In genomic region chr14:76926521-76927251, GRCh38 we compare ENCODE assay signal across 8 cellular contexts.
DNase-seq lines count a peak whose midpoint lies in the region; ATAC-seq and TF ChIP-seq lines count a peak whose summit lies in the region.

No MANE protein-coding gene starts in this region.

- ATAC-seq in GM19324 (IDR thresholded peaks at IDR 0.05; ENCODE audit: low FRiP score, unreplicated experiment) (no peak), GM21360 (IDR thresholded peaks at IDR 0.05; ENCODE audit: unreplicated experiment) (no peak)

- peaks cover 0 to 62% of the 10 kb centered on the region in 2 donors for H3K4me1 ChIP-seq in right atrium auricular region

- peak; percentile 35 for DNase-seq in activated CD4-positive, CD25-positive, alpha-beta regulatory T cell treated with anti-CD3 and anti-CD28 coated beads, Interleukin-2, amount 50 U/mL, for 16 hours (ENCODE audit: low read depth, low spot score)
- DNase-seq in activated CD4-positive, CD25-positive, alpha-beta regulatory T cell treated with anti-CD3 and anti-CD28 coated beads, Interleukin-2, amount 50 U/mL, for 72 hours: no peak
- DNase-seq in NCI-H1694 treated with DMSO at 0.1 percent for 48 hours (lab: John Stamatoyannopoulos, UW) (peak; percentile 61), right atrium auricular region (ENCODE audit: low spot score) (peak; percentile 79)
- peak; percentile 35 for DNase-seq in activated T-helper 9 cell treated with anti-CD3 and anti-CD28 coated beads, Interleukin-2, amount 50 U/mL, for 16 hours (ENCODE audit: low read depth)
- peak; percentile 30 for DNase-seq in stimulated activated CD8-positive, alpha-beta memory T cell treated with anti-CD3 and anti-CD28 coated beads, Interleukin-15, amount 100 ng/mL, for 1 hour (ENCODE audit: low read depth)

- no peak overlapping the region for H3K4me3 ChIP-seq in right atrium auricular region

- no peaks in the 10 kb centered on the region for H3K27me3 ChIP-seq in right atrium auricular region

- TF ChIP-seq CTCF in right atrium auricular region (IDR thresholded peaks at IDR 0.05): no peak

- H3K27ac ChIP-seq in right atrium auricular region: no peak overlapping the region

- H3K9me3 ChIP-seq in right atrium auricular region: no peaks in the 10 kb centered on the region

- no peaks in the 10 kb centered on the region for H3K36me3 ChIP-seq in right atrium auricular region
